18 cellular contexts compared by ENCODE assay signal in genomic region chr14:70032447-70032846, GRCh38.
DNase-seq lines count a peak whose midpoint lies in the region; TF ChIP-seq lines count a peak whose summit lies in the region.
"Had no signal": no experiment of that assay in that cellular context is flagged by ENCODE, and none has a peak within 500 bp of the region (broad histone marks: within the 10 kb centered on the region; RNA-seq: fewer than 3 reads in every experiment).

No MANE protein-coding gene starts in this region.

- H3K4me1 ChIP-seq in endodermal cell (ENCODE audit: control insufficient read depth, insufficient read depth, low read length) (peaks cover 5% of the 10 kb centered on the region), neuronal stem cell (ENCODE audit: control insufficient read depth in 2 of 2, insufficient read depth in 1 of 2, low read depth in 1 of 2, low read length in 2 of 2) (peaks cover 0 to 15% of the 10 kb centered on the region in 2 donors), ovary (ENCODE audit: insufficient read depth) (no peaks in the 10 kb centered on the region), HAP-1 (no peaks in the 10 kb centered on the region)

- no peaks in the 10 kb centered on the region for H3K27me3 ChIP-seq in endodermal cell (ENCODE audit: control insufficient read depth, insufficient read depth, low read length, poor library complexity, severe bottlenecking)
- H3K27me3 ChIP-seq in neuronal stem cell (ENCODE audit: control insufficient read depth in 3 of 3, insufficient read depth in 3 of 3, low read depth in 1 of 3, low read length in 3 of 3) = no peaks in the 10 kb centered on the region
- H3K27me3 ChIP-seq in ovary = no peaks in the 10 kb centered on the region
- H3K27me3 ChIP-seq in HAP-1 (ENCODE audit: low read depth) = peaks cover 3% of the 10 kb centered on the region; the same call in 1 of the 2 replicates
- H3K27me3 ChIP-seq: cardiac muscle cell had no signal

- H3K4me2 ChIP-seq in neuronal stem cell (ENCODE audit: insufficient read depth, low read length, poor library complexity, severe bottlenecking) = no peak overlapping the region

- POLR2A ChIA-PET in activated CD4-positive, alpha-beta memory T cell treated with anti-CD3 and anti-CD28 coated beads for 36 hours (lab: Charles Lee) = no interaction called here

- no peak overlapping the region for H3K18ac ChIP-seq in neuronal stem cell (ENCODE audit: low read length)

- WGBS in endodermal cell (ENCODE audit: insufficient coverage in 1 of 2, insufficient read length in 1 of 2), 2 experiments = 71 to 100% methylated on average over 2 to 3 of the region's 3 CpGs
- no CpG with 5 or more reads among the region's 3 CpGs for WGBS in neuronal stem cell (ENCODE audit: extremely low coverage in 2 of 2, insufficient read length in 2 of 2, insufficient replicate concordance in 1 of 2), 2 donors
- 52 to 56% (median 53%) methylated on average over 3 of the region's 3 CpGs for WGBS in ovary, 3 donors

- no peak overlapping the region for H4K91ac ChIP-seq in neuronal stem cell (ENCODE audit: low read depth, low read length, poor library complexity)

- CTCF ChIA-PET in activated CD4-positive, alpha-beta memory T cell treated with anti-CD3 and anti-CD28 coated beads for 36 hours (lab: Charles Lee) = interaction anchor here (1.0 to 2.5 kb wide), 2 partner anchors 18 to 214 kb away, joined by 3 to 9 read pairs; no protein-coding TSS in a partner anchor

- no peak overlapping the region for H2AK5ac ChIP-seq in neuronal stem cell (ENCODE audit: low read depth, low read length)

- H3K4me3 ChIP-seq in endodermal cell (ENCODE audit: low read length) (no peak overlapping the region), neuronal stem cell (ENCODE audit: low read length in 2 of 2) (no peak overlapping the region), ovary (no peak overlapping the region), HAP-1 (no peak overlapping the region)
- H3K4me3 ChIP-seq: cardiac muscle cell, skin epidermis had no signal

- peak overlapping the region; percentile 68 for H3K27ac Mint-ChIP-seq in endodermal cell
- H3K27ac Mint-ChIP-seq in activated CD4-positive, alpha-beta memory T cell treated with anti-CD3 and anti-CD28 coated beads for 36 hours = no peak overlapping the region
- H3K27ac Mint-ChIP-seq: activated naive CD8-positive, alpha-beta T cell treated with anti-CD3 and anti-CD28 coated beads, Interleukin-2, amount 50 U/mL, for 24 hours; naive B cell; T-helper 17 cell had no signal

- H3K27ac ChIP-seq in endodermal cell (ENCODE audit: low read depth, low read length) (no peak overlapping the region), neuronal stem cell (replicated peaks; ENCODE audit: low read length) (peak overlapping the region; percentile 18), ovary (no peak overlapping the region)
- H3K27ac ChIP-seq: cardiac muscle cell, skin epidermis had no signal

- H3K4me3 Mint-ChIP-seq in endodermal cell = no peak overlapping the region
- no peak overlapping the region for H3K4me3 Mint-ChIP-seq in activated CD4-positive, alpha-beta memory T cell treated with anti-CD3 and anti-CD28 coated beads for 36 hours
- H3K4me3 Mint-ChIP-seq: activated naive CD8-positive, alpha-beta T cell treated with anti-CD3 and anti-CD28 coated beads, Interleukin-2, amount 50 U/mL, for 24 hours; naive B cell; T-helper 17 cell had no signal

- intact Hi-C loops in ovary (cut with DNase I) = no loop called here
- intact Hi-C loops in activated CD4-positive, alpha-beta memory T cell treated with anti-CD3 and anti-CD28 coated beads for 36 hours (cut with micrococcal nuclease) = no loop called here

- H3K79me1 ChIP-seq in neuronal stem cell (ENCODE audit: low read depth, low read length) = no peaks in the 10 kb centered on the region

- no peak overlapping the region for H2BK120ac ChIP-seq in neuronal stem cell (ENCODE audit: low read depth, low read length)

- TF ChIP-seq CTCF in endodermal cell (conservative IDR thresholded peaks at IDR 0.05) (no peak), ovary (IDR thresholded peaks at IDR 0.05) (no peak)

- no peak overlapping the region for H2BK5ac ChIP-seq in neuronal stem cell (ENCODE audit: low read length)

- H3K4me1 Mint-ChIP-seq in endodermal cell = peaks cover 9% of the 10 kb centered on the region
- no peaks in the 10 kb centered on the region for H3K4me1 Mint-ChIP-seq in activated CD4-positive, alpha-beta memory T cell treated with anti-CD3 and anti-CD28 coated beads for 36 hours (ENCODE audit: low read depth)
- H3K4me1 Mint-ChIP-seq: activated naive CD8-positive, alpha-beta T cell treated with anti-CD3 and anti-CD28 coated beads, Interleukin-2, amount 50 U/mL, for 24 hours had no signal

- no peak overlapping the region for H4K8ac ChIP-seq in neuronal stem cell (ENCODE audit: low read depth, low read length)

- no peak overlapping the region for H2BK15ac ChIP-seq in neuronal stem cell (ENCODE audit: low read length)

- TF ChIP-seq POLR2A in ovary (IDR thresholded peaks at IDR 0.05) = no peak

- H3K9me3 ChIP-seq in endodermal cell (ENCODE audit: control insufficient read depth, low read length) = no peaks in the 10 kb centered on the region
- no peaks in the 10 kb centered on the region for H3K9me3 ChIP-seq in neuronal stem cell (replicated peaks in 1 of 2; ENCODE audit: control insufficient read depth in 2 of 2, insufficient read depth in 1 of 2, low read depth in 1 of 2, low read length in 2 of 2)
- H3K9me3 ChIP-seq in ovary = no peaks in the 10 kb centered on the region
- no peaks in the 10 kb centered on the region for H3K9me3 ChIP-seq in HAP-1

- no peak overlapping the region for H3K14ac ChIP-seq in neuronal stem cell (ENCODE audit: low read length)

- H2BK12ac ChIP-seq in neuronal stem cell (ENCODE audit: low read length) = no peak overlapping the region

- in situ Hi-C loops in HAP-1 (cut with MboI; ENCODE audit: low sequenced_read_pairs) = no loop called here

- no peaks in the 10 kb centered on the region for H3K27me3 Mint-ChIP-seq in endodermal cell (ENCODE audit: insufficient read depth)
- peaks cover 2% of the 10 kb centered on the region for H3K27me3 Mint-ChIP-seq in activated CD4-positive, alpha-beta memory T cell treated with anti-CD3 and anti-CD28 coated beads for 36 hours

- DNase-seq in GM03348 (ENCODE audit: low spot score) = peak; percentile 38
- peak; percentile 47 for DNase-seq in NCI-H226
- peak; percentile 81 for DNase-seq in endodermal cell
- no peak for DNase-seq in neuronal stem cell (ENCODE audit: low spot score)
- no peak for DNase-seq in ovary
- no peak for DNase-seq in HAP-1 (ENCODE audit: low spot score in 2 of 2)
- DNase-seq in activated CD4-positive, alpha-beta memory T cell treated with anti-CD3 and anti-CD28 coated beads for 36 hours = no peak
- DNase-seq in NCI-H1092 (lab: John Stamatoyannopoulos, UW) = no peak
- DNase-seq: activated naive CD8-positive, alpha-beta T cell treated with anti-CD3 and anti-CD28 coated beads, Interleukin-2, amount 50 U/mL, for 24 hours; MM.1S; naive B cell; NCI-H1694; NCI-H2227 treated with DMSO at 0.1 percent for 48 hours; SHP77 treated with DMSO at 0.1 percent for 48 hours; stimulated activated CD4-positive, alpha-beta T cell treated with anti-CD3 and anti-CD28 coated beads, Interleukin-4, amount 100 ng/mL, for 1 hour; T-helper 17 cell had no signal

- H3K36me3 Mint-ChIP-seq in endodermal cell (ENCODE audit: low read depth) = no peaks in the 10 kb centered on the region
- no peaks in the 10 kb centered on the region for H3K36me3 Mint-ChIP-seq in activated CD4-positive, alpha-beta memory T cell treated with anti-CD3 and anti-CD28 coated beads for 36 hours
- H3K36me3 Mint-ChIP-seq: naive B cell had no signal

- no peak overlapping the region for H2AFZ ChIP-seq in neuronal stem cell (ENCODE audit: low read length)

- H3K36me3 ChIP-seq in endodermal cell (ENCODE audit: control insufficient read depth, insufficient read depth, low read length) = no peaks in the 10 kb centered on the region
- H3K36me3 ChIP-seq in neuronal stem cell (replicated peaks in 1 of 2; ENCODE audit: control insufficient read depth in 2 of 2, insufficient read depth in 2 of 2, low read length in 2 of 2) = peaks cover 25 to 55% of the 10 kb centered on the region in 2 donors
- no peaks in the 10 kb centered on the region for H3K36me3 ChIP-seq in ovary
- H3K36me3 ChIP-seq in HAP-1 (replicated peaks) = no peaks in the 10 kb centered on the region
- H3K36me3 ChIP-seq: cardiac muscle cell had no signal

- H3K4ac ChIP-seq in neuronal stem cell (ENCODE audit: low read length) = no peak overlapping the region

- no peak overlapping the region for H3K23ac ChIP-seq in neuronal stem cell (ENCODE audit: low read depth, low read length, poor library complexity)

- H3K9me3 Mint-ChIP-seq in endodermal cell = no peaks in the 10 kb centered on the region
- no peaks in the 10 kb centered on the region for H3K9me3 Mint-ChIP-seq in activated CD4-positive, alpha-beta memory T cell treated with anti-CD3 and anti-CD28 coated beads for 36 hours
- H3K9me3 Mint-ChIP-seq: activated naive CD8-positive, alpha-beta T cell treated with anti-CD3 and anti-CD28 coated beads, Interleukin-2, amount 50 U/mL, for 24 hours; naive B cell had no signal

- no peak overlapping the region for H3K9ac ChIP-seq in endodermal cell (ENCODE audit: extremely low read depth, low read length, poor library complexity, severe bottlenecking)
- H3K9ac ChIP-seq in neuronal stem cell (ENCODE audit: low read depth, low read length, poor library complexity) = no peak overlapping the region

- TF ChIP-seq EP300 in ovary (IDR thresholded peaks at IDR 0.05) = no peak

Comparison
In these comparisons a context has a peak if more than half of its experiments do, and no peak if none do; other contexts are left out.
1. DNase-seq: peak in GM03348 (single experiment), NCI-H226 (single experiment) and endodermal cell (single experiment); none in neuronal stem cell (single experiment), ovary (0 of 5), HAP-1 (0 of 2), activated CD4-positive, alpha-beta memory T cell treated with anti-CD3 and anti-CD28 coated beads for 36 hours (single experiment) and NCI-H1092 (single experiment).